Comparison of ENCODE assay signal across 8 cellular contexts in the genomic region with DNA sequence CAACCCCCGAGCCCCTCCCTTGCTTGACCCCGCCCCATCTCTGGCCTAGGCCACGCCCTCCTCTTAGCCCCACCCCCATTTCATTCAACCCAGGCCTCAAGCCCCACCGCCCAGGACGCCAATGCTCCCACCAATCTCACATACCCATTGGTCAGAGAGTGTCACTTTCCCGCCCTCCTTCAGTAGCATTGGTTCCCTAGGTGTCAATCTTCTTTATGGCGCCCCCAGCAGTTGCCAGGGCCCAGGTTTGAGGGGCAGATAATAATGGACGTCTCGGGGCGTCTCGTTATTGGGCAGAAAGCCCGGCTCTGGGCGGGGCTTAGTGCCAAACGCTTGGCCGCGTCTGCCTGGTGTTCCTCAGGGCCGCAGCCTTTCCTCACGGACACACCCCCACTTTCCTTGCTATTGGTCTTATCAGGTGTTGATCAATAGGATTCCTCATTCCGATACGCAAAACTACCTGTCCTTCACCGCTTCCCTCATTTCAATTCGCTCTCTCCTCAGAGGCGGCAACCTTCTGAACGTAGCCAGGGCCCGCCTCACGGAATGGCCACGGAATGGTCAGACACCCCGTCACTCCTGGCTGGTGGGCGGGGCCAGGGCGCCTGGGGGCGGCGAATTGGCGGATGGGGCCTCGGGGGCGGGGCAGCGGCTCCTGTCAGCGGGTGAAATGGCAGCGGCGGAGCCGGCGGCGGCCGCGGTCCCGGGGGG. TPM values are rescaled to one million over a fixed set of nuclear protein-coding genes. Genes with fewer than 3 reads are reported as not detected.
DNase-seq lines count a peak whose midpoint lies in the region; ATAC-seq, FAIRE-seq and TF ChIP-seq lines count a peak whose summit lies in the region.

A gene (plus strand): TSS at position 658 of the 711 bp plus-strand sequence. CDS start 16,325 bp downstream, outside the sequence.

- H3K4me2 ChIP-seq in H1 (ENCODE audit: insufficient read depth in 1 of 2, low read depth in 2 of 2, low read length in 2 of 2), result peak within 1 kb of the TSS; percentile 67 to 87

- H3K23me2 ChIP-seq in H1 (ENCODE audit: low read depth, low read length), result no peaks in the 10 kb centered on the region; the same call in 1 of the 2 replicates

- no peak for TF ChIP-seq CTCF in H1 (IDR thresholded peaks at IDR 0.05; ENCODE audit: control extremely low read depth in 1 of 3, insufficient read depth in 1 of 3, low read depth in 1 of 3, low read length in 3 of 3)

- no peak for TF ChIP-seq RAD21 in H1 (IDR thresholded peaks at IDR 0.05 in 1 of 2, conservative IDR thresholded peaks at IDR 0.05 in 1 of 2; ENCODE audit: low read depth in 2 of 2, low read length in 2 of 2)

- H3K9ac ChIP-seq in H1 (replicated peaks in 1 of 4; ENCODE audit: extremely low read depth in 1 of 4, low read depth in 3 of 4, low read length in 3 of 4), result peak within 1 kb of the TSS in 1 of 4 experiments; percentile 13; a peak in 3 of 7 replicates

- FAIRE-seq in H1 (lab: Jason Lieb, UNC), result peak; percentile 99

- H3K9me3 ChIP-seq in CD8-positive, alpha-beta memory T cell (ENCODE audit: low read length), result no peaks in the 10 kb centered on the region
- no peaks in the 10 kb centered on the region for H3K9me3 ChIP-seq in H1 (ENCODE audit: insufficient read depth in 2 of 2, low read depth in 1 of 2, low read length in 1 of 2)

- H3K14ac ChIP-seq in H1 (ENCODE audit: insufficient read length), result no peak within 1 kb of the TSS

- DNase-seq in CD8-positive, alpha-beta memory T cell, result peak; percentile 99 to 100 (median 99)
- peak; percentile 90 for DNase-seq in HT-29 (ENCODE audit: low spot score)
- DNase-seq in NK-92 treated with Interleukin-12 subunit alpha and Interleukin-12 subunit beta, amount 100 ng/mL, for 24 hours (lab: John Stamatoyannopoulos, UW), result peak; percentile 92
- DNase-seq in activated CD8-positive, alpha-beta memory T cell treated with anti-CD3 and anti-CD28 coated beads for 48 hours (ENCODE audit: low read depth in 2 of 3, low spot score in 2 of 3), result peak; percentile 98 to 99 (median 98)
- DNase-seq in H1 (ENCODE audit: low read depth in 1 of 2, low spot score in 2 of 2), result peak; percentile 99 to 100
- peak; percentile 100 for DNase-seq in medulla oblongata (ENCODE audit: extremely low spot score)
- DNase-seq in stimulated activated CD4-positive, alpha-beta T cell treated with anti-CD3 and anti-CD28 coated beads, TNF-alpha, amount 100 ng/mL, for 48 hours (ENCODE audit: low read depth in 3 of 3), result peak; percentile 99

- peak within 1 kb of the TSS; percentile 9 for H3K27ac ChIP-seq in CD8-positive, alpha-beta memory T cell (ENCODE audit: low read depth, low read length)
- no peak within 1 kb of the TSS for H3K27ac ChIP-seq in H1 (ENCODE audit: low read depth, low read length)

- WGBS in H1 (ENCODE audit: extremely low coverage in 1 of 2, insufficient coverage in 1 of 2, insufficient read length in 1 of 2, insufficient replicate concordance in 2 of 2, low coverage in 1 of 2, low lambda C conversion rate in 2 of 2, missing lambda C conversion rate in 1 of 2), 2 experiments, result 3% methylated on average over 33 of the region's 45 CpGs; no CpG with 5 or more reads in 1 of the 2 experiments

- H3K4me1 Mint-ChIP-seq in CD8-positive, alpha-beta memory T cell, result peaks cover 13 to 28% (median 23%) of the 10 kb centered on the region in 3 donors

- H2BK15ac ChIP-seq in H1 (ENCODE audit: low read length), result 0 out of 2 replicates have a peak within 1 kb of the TSS, but pooled peaks have one; percentile 46

- H4K5ac ChIP-seq in H1 (ENCODE audit: insufficient read length, low read depth, low read length), result peak within 1 kb of the TSS; percentile 27

- H2BK5ac ChIP-seq in H1 (ENCODE audit: low read depth, low read length), result no peak within 1 kb of the TSS

- peak within 1 kb of the TSS; percentile 71 for H4K8ac ChIP-seq in H1 (ENCODE audit: extremely low read depth, insufficient read depth, low read length)

- peaks cover 17% of the 10 kb centered on the region for H3K4me1 ChIP-seq in CD8-positive, alpha-beta memory T cell (ENCODE audit: insufficient read depth, low read length)
- peaks cover 0 to 8% (median 6%) of the 10 kb centered on the region in 4 experiments; a peak in 5 of 7 replicates for H3K4me1 ChIP-seq in H1 (replicated peaks in 1 of 4; ENCODE audit: control insufficient read depth in 3 of 4, insufficient read depth in 4 of 4, low read length in 3 of 4)

- peak within 1 kb of the TSS; percentile 65 to 93 (median 88) for H3K27ac Mint-ChIP-seq in CD8-positive, alpha-beta memory T cell

- H2BK120ac ChIP-seq in H1 (replicated peaks; ENCODE audit: low read depth, low read length), result no peak within 1 kb of the TSS

- H2AK5ac ChIP-seq in H1 (ENCODE audit: low read depth, low read length), result no peak within 1 kb of the TSS

- H3K9me3 Mint-ChIP-seq in CD8-positive, alpha-beta memory T cell, result no peaks in the 10 kb centered on the region

- H3K79me2 ChIP-seq in H1 (ENCODE audit: control insufficient read depth in 1 of 2, insufficient read depth in 2 of 2, low read length in 2 of 2), result no peaks in the 10 kb centered on the region

- no peaks in the 10 kb centered on the region for H3K36me3 Mint-ChIP-seq in CD8-positive, alpha-beta memory T cell

- no peak for TF ChIP-seq POLR2A in H1 (IDR thresholded peaks at IDR 0.05; ENCODE audit: control extremely low read depth in 1 of 2, low read depth in 2 of 2, low read length in 2 of 2)

- CTCF ChIA-PET in CD8-positive, alpha-beta memory T cell (lab: Charles Lee), result interaction anchor here (2.0 kb wide), 1 partner anchor 40 kb away, joined by 6 read pairs; no protein-coding TSS in a partner anchor
- CTCF ChIA-PET in H1 (lab: Charles Lee; ENCODE audit: partially characterized antibody), result interaction anchor here (0.6 to 2.9 kb wide), 5 partner anchors 28 to 438 kb away, joined by 3 to 16 read pairs (median 4); no protein-coding TSS in a partner anchor

- H3K23ac ChIP-seq in H1 (ENCODE audit: insufficient read length), result no peak within 1 kb of the TSS

- no peaks in the 10 kb centered on the region for H3K79me1 ChIP-seq in H1 (ENCODE audit: low read depth, low read length)

- no peak for TF ChIP-seq EP300 in H1 (IDR thresholded peaks at IDR 0.05; ENCODE audit: borderline replicate concordance in 1 of 2, low read depth in 2 of 2, low read length in 2 of 2)

- no peak within 1 kb of the TSS for H3K4ac ChIP-seq in H1 (replicated peaks; ENCODE audit: insufficient read length, low read depth, low read length)

- H3K36me3 ChIP-seq in CD8-positive, alpha-beta memory T cell (ENCODE audit: insufficient read depth, low read length), result no peaks in the 10 kb centered on the region
- H3K36me3 ChIP-seq in H1 (ENCODE audit: control insufficient read depth in 2 of 4, insufficient read depth in 4 of 4, low read length in 3 of 4), result no peaks in the 10 kb centered on the region

- peak; percentile 85 for ATAC-seq in GM21360 (IDR thresholded peaks at IDR 0.05; ENCODE audit: unreplicated experiment)

- peak within 1 kb of the TSS; percentile 26 for H3K4me3 ChIP-seq in CD8-positive, alpha-beta memory T cell (ENCODE audit: low read length)
- H3K4me3 ChIP-seq in H1 (ENCODE audit: extremely low read depth in 1 of 4, insufficient read depth in 2 of 4, low read depth in 3 of 4, low read length in 4 of 4), result peak within 1 kb of the TSS; percentile 50 to 69 (median 61)

- H4K20me1 ChIP-seq in H1 (replicated peaks in 1 of 2; ENCODE audit: control insufficient read depth in 1 of 2, insufficient read depth in 2 of 2, low read length in 2 of 2), result peaks cover 0 to 1% of the 10 kb centered on the region in 2 experiments

- no peaks in the 10 kb centered on the region for H3K27me3 ChIP-seq in CD8-positive, alpha-beta memory T cell (ENCODE audit: insufficient read depth, low read length, poor library complexity, severe bottlenecking)
- peaks cover 0 to 3% (median 2%) of the 10 kb centered on the region in 4 experiments; a peak in 1 of 7 replicates for H3K27me3 ChIP-seq in H1 (replicated peaks in 1 of 4; ENCODE audit: control insufficient read depth in 3 of 4, extremely low read depth in 1 of 4, insufficient read depth in 3 of 4, low read length in 3 of 4)

- peak within 1 kb of the TSS; percentile 85 for H2AFZ ChIP-seq in H1 (ENCODE audit: low read length)

- H4K91ac ChIP-seq in H1 (replicated peaks; ENCODE audit: insufficient read length, low read length), result no peak within 1 kb of the TSS

- POLR2A ChIA-PET in CD8-positive, alpha-beta memory T cell (lab: Charles Lee), result interaction anchor here (1.0 kb wide), 1 partner anchor 24 kb away, joined by 4 read pairs; no protein-coding TSS in a partner anchor
- POLR2A ChIA-PET in H1 (lab: Charles Lee; ENCODE audit: partially characterized antibody), result no interaction called here

- H3K27me3 Mint-ChIP-seq in CD8-positive, alpha-beta memory T cell, result no peaks in the 10 kb centered on the region

- H3K4me3 Mint-ChIP-seq in CD8-positive, alpha-beta memory T cell, result peak within 1 kb of the TSS; percentile 79 to 89 (median 83)

- no peak within 1 kb of the TSS for H2BK12ac ChIP-seq in H1 (ENCODE audit: low read depth, low read length)

- H2BK20ac ChIP-seq in H1 (ENCODE audit: low read length), result no peak within 1 kb of the TSS

- H3K18ac ChIP-seq in H1 (ENCODE audit: extremely low read depth, low read length), result no peak within 1 kb of the TSS

- H3K56ac ChIP-seq in H1 (replicated peaks; ENCODE audit: insufficient read length, low read depth, low read length), result no peak within 1 kb of the TSS

TF ChIP-seq in H1, 55 proteins besides CTCF, POLR2A, EP300 and RAD21 (continues in another document):
- TF ChIP-seq SP4 (IDR thresholded peaks at IDR 0.05; ENCODE audit: low read length), result peak; percentile 97; the same call in 1 of the 2 replicates

RNA-seq across cellular contexts. Expression of the gene that starts here (rescaled TPM):
- 1 to 10 TPM; 6.7 to 7.4 TPM for total RNA-seq in CD8-positive, alpha-beta memory T cell
- polyA plus RNA-seq in CD8-positive, alpha-beta memory T cell, result 2.9 TPM
- 4.0 and 4.4 TPM in 2 replicates for total RNA-seq in HT-29 (2014; rRNA removed; shearing (Covaris generic))
- total RNA-seq in H1 (2021; fragmentation: NEBNext Ultra II Directional; extraction: Animal tissue kit (Norgen Biotek cat#: 25700)), result 10.4 and 11.0 TPM in 2 replicates
- 7.2 and 13.1 TPM in 2 replicates for polyA plus RNA-seq in H1 (2011; rRNA removed)
- polyA plus RNA-seq in H1 (2011; cell fraction: cytosol; rRNA removed), result 8.2 TPM
- 15.2 TPM for polyA plus RNA-seq in H1 (2011; cell fraction: nucleus; rRNA removed)
- polyA plus RNA-seq in H1 (2012, experiment 1 of 2), result 6.8 to 10.5 TPM (median 9.9 TPM) in 4 replicates
- polyA plus RNA-seq in H1 (2012, experiment 2 of 2), result 10.7 TPM
- polyA plus RNA-seq in H1 (2013, experiment 1 of 2), result 7.7 TPM
- polyA plus RNA-seq in H1 (2013, experiment 2 of 2), result 7.8 TPM
- 7.2 and 14.2 TPM in 2 replicates for polyA minus RNA-seq in H1 (2011; rRNA and poly(A)+ RNA removed)
- 4.0 TPM for polyA minus RNA-seq in H1 (2011; cell fraction: cytosol; rRNA and poly(A)+ RNA removed)
- 7.9 TPM for polyA minus RNA-seq in H1 (2011; cell fraction: nucleus; rRNA and poly(A)+ RNA removed)
